Comparison of ENCODE assay signal across 18 cellular contexts in the genomic region with DNA sequence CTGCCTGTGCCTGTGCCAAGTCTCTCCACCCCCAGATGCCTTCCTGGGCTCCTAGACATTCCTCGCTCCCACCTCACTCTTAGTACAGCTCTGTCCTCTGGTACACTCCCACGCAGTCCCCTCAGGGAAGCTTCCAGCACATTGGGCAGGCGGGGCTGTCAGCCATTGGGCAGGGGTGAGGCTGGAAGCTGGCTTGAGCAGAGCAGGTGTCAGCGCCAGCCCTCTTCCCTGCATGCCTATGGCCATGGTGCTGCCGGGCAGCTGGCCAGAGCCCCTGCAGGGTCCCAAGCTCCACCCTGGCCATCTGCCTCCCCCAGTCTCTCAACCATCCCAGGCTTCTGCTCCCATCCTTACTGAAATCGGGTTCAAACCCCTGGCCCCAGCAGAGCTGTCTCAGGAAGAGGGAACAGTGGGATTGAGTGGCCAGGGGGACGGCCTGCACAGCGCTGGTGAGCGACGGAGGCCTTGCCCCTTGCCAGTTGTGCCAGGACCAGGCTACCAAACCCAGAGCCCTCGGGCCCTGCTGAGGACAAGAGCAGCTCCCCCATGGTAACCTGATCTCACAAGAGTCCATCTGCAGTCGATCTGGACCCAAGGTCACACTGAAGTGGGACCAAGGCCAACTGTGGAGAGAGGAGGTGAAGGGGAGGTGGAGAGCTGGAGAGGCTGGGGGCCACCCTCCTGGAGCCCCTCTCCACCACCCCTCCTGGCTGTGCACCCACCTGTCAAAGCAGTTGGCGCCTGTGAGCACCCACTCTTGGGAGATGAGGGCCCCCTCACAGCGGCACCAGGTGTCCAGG. TPM values are rescaled to one million over a fixed set of nuclear protein-coding genes. Genes with fewer than 3 reads are reported as not detected.
A peak's percentile ranks its signal among the peaks of the same experiment; 100 is the strongest.
DNase-seq lines count a peak whose midpoint lies in the region; ATAC-seq and TF ChIP-seq lines count a peak whose summit lies in the region.
"Had no signal": no experiment of that assay in that cellular context is flagged by ENCODE, and none has a peak within 500 bp of the region (broad histone marks: within the 10 kb centered on the region; RNA-seq: fewer than 3 reads in every experiment).

No MANE protein-coding gene starts in this region.

- H3K36me3 Mint-ChIP-seq in activated T-helper 2 cell treated with anti-CD3 and anti-CD28 coated beads, Interferon-gamma antibody, Interleukin-2, Interleukin-4, amounts not matched to agents 10 μg/mL and 5 μg/mL and 100 μg/mL, durations not matched to agents 14 hours and 24 hours and 36 hours (ENCODE audit: low read depth), result no peaks in the 10 kb centered on the region
- H3K36me3 Mint-ChIP-seq: activated CD4-positive, alpha-beta memory T cell treated with anti-CD3 and anti-CD28 coated beads for 36 hours; stimulated activated effector memory CD8-positive, alpha-beta T cell treated with anti-CD3 and anti-CD28 coated beads, Interleukin-12 subunit alpha, Interleukin-12 subunit beta, amount 100 ng/mL, for 72 hours had no signal

- peaks cover 10% of the 10 kb centered on the region for H3K27me3 Mint-ChIP-seq in activated T-helper 2 cell treated with anti-CD3 and anti-CD28 coated beads, Interferon-gamma antibody, Interleukin-2, Interleukin-4, amounts not matched to agents 10 μg/mL and 5 μg/mL and 100 μg/mL, durations not matched to agents 14 hours and 24 hours and 36 hours (ENCODE audit: low read depth)
- H3K27me3 Mint-ChIP-seq: activated CD4-positive, alpha-beta memory T cell treated with anti-CD3 and anti-CD28 coated beads for 36 hours had no signal

- no peaks in the 10 kb centered on the region for H3K9me3 ChIP-seq in ovary
- H3K9me3 ChIP-seq: uterus had no signal

- H3K27ac ChIP-seq in ovary, result no peak overlapping the region
- H3K27ac ChIP-seq: uterus had no signal

- no peak for ATAC-seq in GM21528 (IDR thresholded peaks at IDR 0.05; ENCODE audit: low FRiP score, unreplicated experiment)
- ATAC-seq: Panc1; stimulated activated effector memory CD8-positive, alpha-beta T cell treated with anti-CD3 and anti-CD28 coated beads, Interleukin-12 subunit alpha, Interleukin-12 subunit beta, amount 100 ng/mL, for 72 hours had no signal

- WGBS in ovary, 3 donors, result 59 to 68% (median 64%) methylated on average over 14 of the region's 14 CpGs

- no peak for TF ChIP-seq EP300 in ovary (IDR thresholded peaks at IDR 0.05)

- intact Hi-C loops in ovary (cut with DNase I), result loop anchor here (1.0 to 10.0 kb wide), 5 partner anchors 82 to 402 kb away; no protein-coding TSS in a partner anchor
- intact Hi-C loops in activated T-helper 2 cell treated with anti-CD3 and anti-CD28 coated beads, Interferon-gamma antibody, Interleukin-2, Interleukin-4, amounts not matched to agents 10 μg/mL and 5 μg/mL and 100 μg/mL, durations not matched to agents 14 hours and 24 hours and 36 hours (cut with micrococcal nuclease), result no loop called here

- H3K27me3 ChIP-seq in ovary, result no peaks in the 10 kb centered on the region
- H3K27me3 ChIP-seq: uterus had no signal

- H3K27ac Mint-ChIP-seq in activated T-helper 2 cell treated with anti-CD3 and anti-CD28 coated beads, Interferon-gamma antibody, Interleukin-2, Interleukin-4, amounts not matched to agents 10 μg/mL and 5 μg/mL and 100 μg/mL, durations not matched to agents 14 hours and 24 hours and 36 hours, result no peak overlapping the region
- H3K27ac Mint-ChIP-seq: activated CD4-positive, alpha-beta memory T cell treated with anti-CD3 and anti-CD28 coated beads for 36 hours; stimulated activated effector memory CD8-positive, alpha-beta T cell treated with anti-CD3 and anti-CD28 coated beads, Interleukin-12 subunit alpha, Interleukin-12 subunit beta, amount 100 ng/mL, for 72 hours had no signal

- H3K4me3 Mint-ChIP-seq in activated T-helper 2 cell treated with anti-CD3 and anti-CD28 coated beads, Interferon-gamma antibody, Interleukin-2, Interleukin-4, amounts not matched to agents 10 μg/mL and 5 μg/mL and 100 μg/mL, durations not matched to agents 14 hours and 24 hours and 36 hours (ENCODE audit: low read depth), result no peak overlapping the region
- H3K4me3 Mint-ChIP-seq: activated CD4-positive, alpha-beta memory T cell treated with anti-CD3 and anti-CD28 coated beads for 36 hours; stimulated activated effector memory CD8-positive, alpha-beta T cell treated with anti-CD3 and anti-CD28 coated beads, Interleukin-12 subunit alpha, Interleukin-12 subunit beta, amount 100 ng/mL, for 72 hours had no signal

- DNase-seq in EH (ENCODE audit: low read depth), result peak; percentile 52
- DNase-seq in NCI-H446 (lab: John Stamatoyannopoulos, UW), result peak; percentile 59 to 89
- peak; percentile 58 to 80 for DNase-seq in cerebellar nuclear complex (lab: John Stamatoyannopoulos, UW)
- DNase-seq in ovary, result peak in 3 of 5 donors; percentile 19 to 36 (median 31)
- DNase-seq in activated T-helper 2 cell treated with anti-CD3 and anti-CD28 coated beads, Interferon-gamma antibody, Interleukin-2, Interleukin-4, amounts not matched to agents 10 μg/mL and 5 μg/mL and 100 μg/mL, durations not matched to agents 14 hours and 24 hours and 36 hours (ENCODE audit: low spot score), result no peak
- DNase-seq in stimulated activated CD4-positive, alpha-beta T cell treated with anti-CD3 and anti-CD28 coated beads, Interleukin-1b, Interleukin-23, amount 100 ng/mL, for 48 hours, result no peak
- no peak for DNase-seq in effector CD8-positive, alpha-beta T cell (lab: John Stamatoyannopoulos, UW)
- DNase-seq: activated CD4-positive, alpha-beta memory T cell treated with anti-CD3 and anti-CD28 coated beads for 36 hours; foreskin fibroblast; MV-4-11; NCI-H2171; retina; stimulated activated CD4-positive, alpha-beta T cell treated with anti-CD3 and anti-CD28 coated beads, Interleukin-4, amount 100 ng/mL, for 4 hours; uterus had no signal

- H3K36me3 ChIP-seq in ovary, result no peaks in the 10 kb centered on the region
- H3K36me3 ChIP-seq: uterus had no signal

- no peak for TF ChIP-seq POLR2A in ovary (IDR thresholded peaks at IDR 0.05)

- no peaks in the 10 kb centered on the region for H3K9me3 Mint-ChIP-seq in activated T-helper 2 cell treated with anti-CD3 and anti-CD28 coated beads, Interferon-gamma antibody, Interleukin-2, Interleukin-4, amounts not matched to agents 10 μg/mL and 5 μg/mL and 100 μg/mL, durations not matched to agents 14 hours and 24 hours and 36 hours
- H3K9me3 Mint-ChIP-seq: activated CD4-positive, alpha-beta memory T cell treated with anti-CD3 and anti-CD28 coated beads for 36 hours; stimulated activated effector memory CD8-positive, alpha-beta T cell treated with anti-CD3 and anti-CD28 coated beads, Interleukin-12 subunit alpha, Interleukin-12 subunit beta, amount 100 ng/mL, for 72 hours had no signal

- H3K4me1 Mint-ChIP-seq in activated T-helper 2 cell treated with anti-CD3 and anti-CD28 coated beads, Interferon-gamma antibody, Interleukin-2, Interleukin-4, amounts not matched to agents 10 μg/mL and 5 μg/mL and 100 μg/mL, durations not matched to agents 14 hours and 24 hours and 36 hours (ENCODE audit: low read depth), result peaks cover 17% of the 10 kb centered on the region

- H3K4me1 ChIP-seq in ovary (ENCODE audit: insufficient read depth), result peaks cover 2% of the 10 kb centered on the region
- H3K4me1 ChIP-seq: uterus had no signal

- no peak for TF ChIP-seq CTCF in ovary (IDR thresholded peaks at IDR 0.05)

- H3K4me3 ChIP-seq in ovary, result no peak overlapping the region
- H3K4me3 ChIP-seq: uterus had no signal

RNA-seq across cellular contexts. Expression of a gene that starts 2.4 kb away (rescaled TPM):
- total RNA-seq in ovary, result 10 to 100 TPM; 19.6 to 60.5 (median 26.9) TPM
- 10 to 100 TPM; 11.9 to 16.8 TPM for polyA plus RNA-seq in ovary
- 6.7 TPM in 2 replicates for total RNA-seq in activated T-helper 2 cell treated with anti-CD3 and anti-CD28 coated beads, Interferon-gamma antibody, Interleukin-2, Interleukin-4, amounts not matched to agents 10 μg/mL and 5 μg/mL and 100 μg/mL, durations not matched to agents 14 hours and 24 hours and 36 hours

RNA-seq across cellular contexts. Expression of a gene that starts 13.4 kb away (rescaled TPM):
- total RNA-seq in ovary, result 10 to 100 TPM; 14.3 to 74.6 (median 40.6) TPM
- polyA plus RNA-seq in ovary, result 10 to 100 TPM; 15.2 to 23.0 TPM
- 18.9 and 22.6 TPM in 2 replicates for total RNA-seq in activated T-helper 2 cell treated with anti-CD3 and anti-CD28 coated beads, Interferon-gamma antibody, Interleukin-2, Interleukin-4, amounts not matched to agents 10 μg/mL and 5 μg/mL and 100 μg/mL, durations not matched to agents 14 hours and 24 hours and 36 hours

RNA-seq across cellular contexts. Expression of a gene that starts 22.1 kb away (rescaled TPM):
- 100 to 1,000 TPM in 5 of 7 donors, 10 to 100 TPM in 2; 46.5 to 285 (median 168) TPM for total RNA-seq in ovary
- 100 to 1,000 TPM; 179 to 380 TPM for polyA plus RNA-seq in ovary
- not detected in 2 replicates for total RNA-seq in activated T-helper 2 cell treated with anti-CD3 and anti-CD28 coated beads, Interferon-gamma antibody, Interleukin-2, Interleukin-4, amounts not matched to agents 10 μg/mL and 5 μg/mL and 100 μg/mL, durations not matched to agents 14 hours and 24 hours and 36 hours
- total RNA-seq: activated CD4-positive, alpha-beta memory T cell treated with anti-CD3 and anti-CD28 coated beads for 36 hours; T-helper 2 cell treated with Interferon-gamma antibody and Interleukin-4, amounts not matched to agents 100 ng/mL and 5 ng/mL, for 36 hours had no signal

RNA-seq across cellular contexts. Expression of a gene that starts 46.1 kb away (rescaled TPM):
- 1 to 10 TPM in 5 of 7 donors, under 1 TPM in 2; 0.24 to 6.9 (median 2.1) TPM for total RNA-seq in ovary
- polyA plus RNA-seq in ovary, result 1 to 10 TPM; 1.4 to 1.6 TPM
- 0.16 and 0.32 TPM in 2 replicates for total RNA-seq in activated T-helper 2 cell treated with anti-CD3 and anti-CD28 coated beads, Interferon-gamma antibody, Interleukin-2, Interleukin-4, amounts not matched to agents 10 μg/mL and 5 μg/mL and 100 μg/mL, durations not matched to agents 14 hours and 24 hours and 36 hours

Comparison
In these comparisons a context has a peak if more than half of its experiments do, and no peak if none do; other contexts are left out.
1. DNase-seq: peak in EH (single experiment), NCI-H446 (2 of 2), cerebellar nuclear complex (2 of 2) and ovary (3 of 5); none in activated T-helper 2 cell treated with anti-CD3 and anti-CD28 coated beads, Interferon-gamma antibody, Interleukin-2, Interleukin-4, amounts not matched to agents 10 μg/mL and 5 μg/mL and 100 μg/mL, durations not matched to agents 14 hours and 24 hours and 36 hours (single experiment), stimulated activated CD4-positive, alpha-beta T cell treated with anti-CD3 and anti-CD28 coated beads, Interleukin-1b, Interleukin-23, amount 100 ng/mL, for 48 hours (single experiment) and effector CD8-positive, alpha-beta T cell (single experiment).
2. RNA of a gene that starts 22.1 kb away (total RNA-seq): 46.5 to 285 TPM in ovary; not detected in activated T-helper 2 cell treated with anti-CD3 and anti-CD28 coated beads, Interferon-gamma antibody, Interleukin-2, Interleukin-4, amounts not matched to agents 10 μg/mL and 5 μg/mL and 100 μg/mL, durations not matched to agents 14 hours and 24 hours and 36 hours; every median in the first group is over 10 times any median in the second.